In genomic region chr2:84388133-84388532, GRCh38 we compare ENCODE assay signal across 15 cellular contexts.
"Had no signal": no experiment of that assay in that cellular context is flagged by ENCODE, and none has a peak within 500 bp of the region (broad histone marks: within the 10 kb centered on the region; RNA-seq: fewer than 3 reads in every experiment).

No MANE protein-coding gene starts in this region.

- H3K27me3 Mint-ChIP-seq: dendritic cell treated with granulocyte-macrophage colony-stimulating factor and Interleukin-4, amounts not matched to agents 40 ng/mL and 50 ng/mL, for 4 days had no signal

- ATAC-seq: activated T-cell treated with anti-CD3 and anti-CD28 coated beads, Interleukin-2, amount 50 U/mL, for 72 hours; body of pancreas; left ventricle myocardium superior; stimulated activated naive CD8-positive, alpha-beta T cell treated with anti-CD3 and anti-CD28 coated beads, Interleukin-15, Interleukin-2, amounts not matched to agents 100 U/mL and 50 U/mL, for 24 hours had no signal

- H3K36me3 ChIP-seq: ovary, upper lobe of right lung had no signal

- H3K27me3 ChIP-seq: body of pancreas, ovary, testis, upper lobe of right lung had no signal

- H3K4me3 Mint-ChIP-seq: activated CD4-positive, alpha-beta memory T cell treated with anti-CD3 and anti-CD28 coated beads, Interleukin-2, amount 10 ng/mL, durations not matched to agents 7 days and 5 days; activated T-cell treated with anti-CD3 and anti-CD28 coated beads, Interleukin-2, amount 50 U/mL, for 72 hours; dendritic cell treated with granulocyte-macrophage colony-stimulating factor and Interleukin-4, amounts not matched to agents 40 ng/mL and 50 ng/mL, for 4 days had no signal

- H3K27ac ChIP-seq: body of pancreas, ovary, testis, upper lobe of right lung had no signal

- H3K4me1 ChIP-seq: body of pancreas, testis, upper lobe of right lung had no signal

- H3K9me3 Mint-ChIP-seq: dendritic cell treated with granulocyte-macrophage colony-stimulating factor and Interleukin-4, amounts not matched to agents 40 ng/mL and 50 ng/mL, for 4 days had no signal

- H3K4me1 Mint-ChIP-seq: activated CD4-positive, alpha-beta memory T cell treated with anti-CD3 and anti-CD28 coated beads, Interleukin-2, amount 10 ng/mL, durations not matched to agents 7 days and 5 days had no signal

- H3K9me3 ChIP-seq: body of pancreas, testis, upper lobe of right lung had no signal

- DNase-seq: activated CD4-positive, alpha-beta memory T cell treated with anti-CD3 and anti-CD28 coated beads, Interleukin-2, amount 10 ng/mL, durations not matched to agents 7 days and 5 days; activated CD4-positive, alpha-beta T cell treated with anti-CD3 and anti-CD28 coated beads for 1 hour; activated naive CD4-positive, alpha-beta T cell; activated T-cell treated with anti-CD3 and anti-CD28 coated beads, Interleukin-2, amount 50 U/mL, for 72 hours; body of pancreas; islet precursor cell; left ventricle myocardium superior; mesenchymal stem cell; ovary; stimulated activated CD4-positive, alpha-beta T cell treated with anti-CD3 and anti-CD28 coated beads, Interleukin-4, amount 100 ng/mL, for 1 hour; stimulated activated CD8-positive, alpha-beta memory T cell treated with anti-CD3 and anti-CD28 coated beads, Interleukin-4, amount 100 ng/mL, for 48 hours; stimulated activated naive CD8-positive, alpha-beta T cell treated with anti-CD3 and anti-CD28 coated beads, Interleukin-15, Interleukin-2, amounts not matched to agents 100 U/mL and 50 U/mL, for 24 hours; testis; upper lobe of right lung had no signal

- H3K4me3 ChIP-seq: body of pancreas, ovary, testis, upper lobe of right lung had no signal

- H3K27ac Mint-ChIP-seq: activated CD4-positive, alpha-beta memory T cell treated with anti-CD3 and anti-CD28 coated beads, Interleukin-2, amount 10 ng/mL, durations not matched to agents 7 days and 5 days; activated T-cell treated with anti-CD3 and anti-CD28 coated beads, Interleukin-2, amount 50 U/mL, for 72 hours; dendritic cell treated with granulocyte-macrophage colony-stimulating factor and Interleukin-4, amounts not matched to agents 40 ng/mL and 50 ng/mL, for 4 days had no signal
